23 cellular contexts compared by ENCODE assay signal in genomic region chr4:116870667-116871066, GRCh38.
"Had no signal": no experiment of that assay in that cellular context is flagged by ENCODE, and none has a peak within 500 bp of the region (broad histone marks: within the 10 kb centered on the region; RNA-seq: fewer than 3 reads in every experiment).

No MANE protein-coding gene starts in this region.

- H3K4me1 ChIP-seq: adrenal gland had no signal

- H3K27ac ChIP-seq: adrenal gland, PC-9, VCaP had no signal

- H3K4me3 ChIP-seq: adrenal gland, K562, PC-9 had no signal

- H3K27me3 ChIP-seq: adrenal gland had no signal

- H3K9me2 ChIP-seq: SK-N-SH had no signal

- H3K9me3 ChIP-seq: adrenal gland, SK-N-SH had no signal

- H3K36me3 ChIP-seq: adrenal gland had no signal

- H2AFZ ChIP-seq: PC-9 had no signal

- DNase-seq: activated CD4-positive, alpha-beta memory T cell treated with anti-CD3 and anti-CD28 coated beads, Interleukin-2, amount 10 ng/mL, durations not matched to agents 7 days and 5 days; activated CD4-positive, alpha-beta T cell treated with anti-CD3 and anti-CD28 coated beads for 36 hours; activated CD4-positive, alpha-beta T cell treated with anti-CD3 and anti-CD28 coated beads, Interleukin-2, amount 50 U/mL, for 1 hour; activated CD8-positive, alpha-beta memory T cell treated with anti-CD3 and anti-CD28 coated beads, Interleukin-2, amount 50 U/mL, for 4 hours; activated naive CD4-positive, alpha-beta T cell treated with anti-CD3 and anti-CD28 coated beads, Interleukin-2, amount 50 U/mL, for 16 hours; activated naive CD8-positive, alpha-beta T cell treated with anti-CD3 and anti-CD28 coated beads, Interleukin-2, amount 10 ng/mL, durations not matched to agents 7 days and 5 days; adrenal gland; anterior cingulate cortex; Karpas-422; MM.1S; NCI-H1105; NCI-H1436; NCI-H1694 treated with DMSO at 0.1 percent for 48 hours; NCI-H2029 treated with DMSO at 0.1 percent for 48 hours; NCI-H446 treated with DMSO at 0.1 percent for 48 hours; NCI-H524 treated with DMSO at 0.1 percent for 48 hours; NCI-H748 treated with DMSO at 0.1 percent for 48 hours; NK-92 treated with Interleukin-12 subunit alpha and Interleukin-12 subunit beta, amount 100 ng/mL, for 24 hours; PC-9; SK-N-SH; T-helper 1 cell had no signal

- H3K9ac ChIP-seq: SK-N-SH had no signal

- H3K4me2 ChIP-seq: PC-9, SK-N-SH had no signal

- ATAC-seq: activated CD4-positive, alpha-beta T cell treated with anti-CD3 and anti-CD28 coated beads for 36 hours; K562 had no signal
